28 cellular contexts compared by ENCODE assay signal in genomic region chr17:57576744-57577143, GRCh38.
DNase-seq lines count a peak whose midpoint lies in the region; ATAC-seq and TF ChIP-seq lines count a peak whose summit lies in the region.
"Had no signal": no experiment of that assay in that cellular context is flagged by ENCODE, and none has a peak within 500 bp of the region (broad histone marks: within the 10 kb centered on the region; RNA-seq: fewer than 3 reads in every experiment).

No MANE protein-coding gene starts in this region.

- peaks cover 2% of the 10 kb centered on the region for H3K36me3 Mint-ChIP-seq in progenitor cell of endocrine pancreas (ENCODE audit: insufficient read depth)
- H3K36me3 Mint-ChIP-seq: activated naive CD4-positive, alpha-beta T cell treated with anti-CD3 and anti-CD28 coated beads, Interleukin-2, amount 50 U/mL, for 72 hours had no signal

- H3K4me1 ChIP-seq in BLaER1 treated with 17β-estradiol and CSF1 and Interleukin-3, amounts not matched to agents 10 nM and 100 nM: peaks cover 9 to 70% (median 34%) of the 10 kb centered on the region in 10 experiments
- H3K4me1 ChIP-seq in mesodermal cell (ENCODE audit: control insufficient read depth, insufficient read depth, low read length, poor library complexity, severe bottlenecking) (peaks cover 19% of the 10 kb centered on the region), esophagus muscularis mucosa (peaks cover 29 to 38% (median 32%) of the 10 kb centered on the region in 4 donors)

- peaks cover 0 to 87% (median 25%) of the 10 kb centered on the region in 11 experiments; a peak in 14 of 22 replicates for H3K36me3 ChIP-seq in BLaER1 treated with 17β-estradiol and CSF1 and Interleukin-3, amounts not matched to agents 10 nM and 100 nM
- H3K36me3 ChIP-seq in WERI-Rb-1 (peaks cover 23% of the 10 kb centered on the region), mesodermal cell (ENCODE audit: control insufficient read depth, insufficient read depth, low read length) (peaks cover 14% of the 10 kb centered on the region), esophagus muscularis mucosa (no peaks in the 10 kb centered on the region)

- TF ChIP-seq CTCF in WERI-Rb-1 (IDR thresholded peaks at IDR 0.05; ENCODE audit: low read depth, low read length) (no peak), progenitor cell of endocrine pancreas (IDR thresholded peaks at IDR 0.05; ENCODE audit: unreplicated experiment) (no peak), esophagus muscularis mucosa (IDR thresholded peaks at IDR 0.05) (no peak)

- ATAC-seq in HG03378 (IDR thresholded peaks at IDR 0.05; ENCODE audit: unreplicated experiment) (no peak), GM19395 (IDR thresholded peaks at IDR 0.05; ENCODE audit: unreplicated experiment) (no peak)
- ATAC-seq: activated CD8-positive, alpha-beta T cell treated with anti-CD3 and anti-CD28 coated beads for 36 hours; activated naive CD4-positive, alpha-beta T cell treated with anti-CD3 and anti-CD28 coated beads, Interleukin-2, amount 50 U/mL, for 72 hours had no signal

- H3K4me2 ChIP-seq in BLaER1 treated with 17β-estradiol and CSF1 and Interleukin-3, amounts not matched to agents 10 nM and 100 nM: peak overlapping the region in 6 of 11 experiments; percentile 12 to 48 (median 37); a peak in 8 of 22 replicates
- H3K4me2 ChIP-seq: PC-9 had no signal

- TF ChIP-seq EP300 in esophagus muscularis mucosa (IDR thresholded peaks at IDR 0.05): no peak

- intact Hi-C loops in esophagus muscularis mucosa (cut with DNase I): no loop called here

- TF ChIP-seq POLR2A in esophagus muscularis mucosa (IDR thresholded peaks at IDR 0.05; ENCODE audit: low read depth): no peak

- no peak overlapping the region for H3K9ac ChIP-seq in BLaER1 treated with 17β-estradiol and CSF1 and Interleukin-3, amounts not matched to agents 10 nM and 100 nM

- DNase-seq in WERI-Rb-1: no peak
- DNase-seq in progenitor cell of endocrine pancreas (ENCODE audit: low spot score, unreplicated experiment): no peak
- DNase-seq in esophagus muscularis mucosa (ENCODE audit: extremely low spot score): no peak
- DNase-seq: ACHN; activated CD8-positive, alpha-beta memory T cell treated with anti-CD3 and anti-CD28 coated beads, Interleukin-2, amount 50 U/mL, for 48 hours; activated CD8-positive, alpha-beta T cell treated with anti-CD3 and anti-CD28 coated beads for 36 hours; amygdala; effector memory CD4-positive, alpha-beta T cell; H7; hypothalamus; KBM-7; MM.1S; NCI-H1417; NCI-H2029; NCI-H526; NK-92 treated with Interleukin-12 subunit alpha and Interleukin-12 subunit beta, amount 100 ng/mL, for 24 hours; PC-9; small intestine; stimulated activated naive CD4-positive, alpha-beta T cell treated with Interleukin-2 at 50 U/mL for 16 hours; T-helper 2 cell; testis had no signal

- WGBS in mesodermal cell (ENCODE audit: insufficient coverage in 2 of 2), 2 experiments: 90 to 93% methylated on average over 7 of the region's 8 CpGs
- WGBS in esophagus muscularis mucosa: 85% methylated on average over 8 of the region's 8 CpGs

- H3K27ac ChIP-seq in BLaER1 treated with 17β-estradiol and CSF1 and Interleukin-3, amounts not matched to agents 10 nM and 100 nM: peak overlapping the region in 1 of 11 experiments; percentile 51; a peak in 1 of 22 replicates
- H3K27ac ChIP-seq in WERI-Rb-1: peak overlapping the region; percentile 74; the same call in 1 of the 2 replicates
- peak overlapping the region; percentile 55 for H3K27ac ChIP-seq in mesodermal cell (ENCODE audit: low read depth, low read length, severe bottlenecking)
- H3K27ac ChIP-seq in esophagus muscularis mucosa (replicated peaks in 1 of 4): peak overlapping the region in 1 of 4 donors; percentile 61
- H3K27ac ChIP-seq: PC-9 had no signal

- peaks cover 0 to 50% (median 0%) of the 10 kb centered on the region in 11 experiments; a peak in 4 of 22 replicates for H4K20me1 ChIP-seq in BLaER1 treated with 17β-estradiol and CSF1 and Interleukin-3, amounts not matched to agents 10 nM and 100 nM

- H3K4me3 Mint-ChIP-seq in progenitor cell of endocrine pancreas (ENCODE audit: low read depth): no peak overlapping the region
- H3K4me3 Mint-ChIP-seq: activated CD8-positive, alpha-beta T cell treated with anti-CD3 and anti-CD28 coated beads for 36 hours; activated T-helper 1 cell treated with anti-CD3 and anti-CD28 coated beads, Interleukin-12 subunit alpha, Interleukin-12 subunit beta, Interleukin-2, Interleukin-4 antibody, amounts not matched to agents 30 ng/mL and 10 ng/mL and 1 ng/mL, durations not matched to agents 14 hours and 24 hours and 36 hours; memory B cell had no signal

- no peaks in the 10 kb centered on the region for H3K9me3 Mint-ChIP-seq in progenitor cell of endocrine pancreas (ENCODE audit: low read depth)
- H3K9me3 Mint-ChIP-seq: activated CD8-positive, alpha-beta T cell treated with anti-CD3 and anti-CD28 coated beads for 36 hours; activated naive CD4-positive, alpha-beta T cell treated with anti-CD3 and anti-CD28 coated beads, Interleukin-2, amount 50 U/mL, for 72 hours; activated T-helper 1 cell treated with anti-CD3 and anti-CD28 coated beads, Interleukin-12 subunit alpha, Interleukin-12 subunit beta, Interleukin-2, Interleukin-4 antibody, amounts not matched to agents 30 ng/mL and 10 ng/mL and 1 ng/mL, durations not matched to agents 14 hours and 24 hours and 36 hours; memory B cell had no signal

- H3K27ac Mint-ChIP-seq in progenitor cell of endocrine pancreas: peak overlapping the region; percentile 75
- H3K27ac Mint-ChIP-seq: activated T-helper 1 cell treated with anti-CD3 and anti-CD28 coated beads, Interleukin-12 subunit alpha, Interleukin-12 subunit beta, Interleukin-2, Interleukin-4 antibody, amounts not matched to agents 30 ng/mL and 10 ng/mL and 1 ng/mL, durations not matched to agents 14 hours and 24 hours and 36 hours; memory B cell had no signal

- H3K9me3 ChIP-seq in BLaER1 treated with 17β-estradiol and CSF1 and Interleukin-3, amounts not matched to agents 10 nM and 100 nM (replicated peaks in 1 of 11): peaks cover 0 to 17% (median 0%) of the 10 kb centered on the region in 11 experiments; a peak in 6 of 22 replicates
- no peaks in the 10 kb centered on the region for H3K9me3 ChIP-seq in WERI-Rb-1 (ENCODE audit: severe bottlenecking)
- no peaks in the 10 kb centered on the region for H3K9me3 ChIP-seq in mesodermal cell (ENCODE audit: control insufficient read depth, low read length)
- no peaks in the 10 kb centered on the region for H3K9me3 ChIP-seq in esophagus muscularis mucosa
- H3K9me3 ChIP-seq: testis had no signal

- peaks cover 14% of the 10 kb centered on the region for H3K4me1 Mint-ChIP-seq in progenitor cell of endocrine pancreas (ENCODE audit: low read depth)

- H3K4me3 ChIP-seq in BLaER1 treated with 17β-estradiol and CSF1 and Interleukin-3, amounts not matched to agents 10 nM and 100 nM: no peak overlapping the region
- no peak overlapping the region for H3K4me3 ChIP-seq in WERI-Rb-1 (ENCODE audit: low read depth, low read length)
- no peak overlapping the region for H3K4me3 ChIP-seq in mesodermal cell (ENCODE audit: extremely low read depth, insufficient read depth, low read length, poor library complexity, severe bottlenecking)
- no peak overlapping the region for H3K4me3 ChIP-seq in esophagus muscularis mucosa
- H3K4me3 ChIP-seq: PC-9, testis had no signal

- H3K27me3 ChIP-seq in BLaER1 treated with 17β-estradiol and CSF1 and Interleukin-3, amounts not matched to agents 10 nM and 100 nM: no peaks in the 10 kb centered on the region
- no peaks in the 10 kb centered on the region for H3K27me3 ChIP-seq in WERI-Rb-1 (ENCODE audit: insufficient read depth, low read depth, severe bottlenecking)
- H3K27me3 ChIP-seq in esophagus muscularis mucosa: no peaks in the 10 kb centered on the region
- H3K27me3 ChIP-seq: testis had no signal

- no peaks in the 10 kb centered on the region for H3K27me3 Mint-ChIP-seq in progenitor cell of endocrine pancreas
- H3K27me3 Mint-ChIP-seq: activated CD8-positive, alpha-beta T cell treated with anti-CD3 and anti-CD28 coated beads for 36 hours; memory B cell had no signal
